1 cellular context compared by ENCODE assay signal in the genomic region with DNA sequence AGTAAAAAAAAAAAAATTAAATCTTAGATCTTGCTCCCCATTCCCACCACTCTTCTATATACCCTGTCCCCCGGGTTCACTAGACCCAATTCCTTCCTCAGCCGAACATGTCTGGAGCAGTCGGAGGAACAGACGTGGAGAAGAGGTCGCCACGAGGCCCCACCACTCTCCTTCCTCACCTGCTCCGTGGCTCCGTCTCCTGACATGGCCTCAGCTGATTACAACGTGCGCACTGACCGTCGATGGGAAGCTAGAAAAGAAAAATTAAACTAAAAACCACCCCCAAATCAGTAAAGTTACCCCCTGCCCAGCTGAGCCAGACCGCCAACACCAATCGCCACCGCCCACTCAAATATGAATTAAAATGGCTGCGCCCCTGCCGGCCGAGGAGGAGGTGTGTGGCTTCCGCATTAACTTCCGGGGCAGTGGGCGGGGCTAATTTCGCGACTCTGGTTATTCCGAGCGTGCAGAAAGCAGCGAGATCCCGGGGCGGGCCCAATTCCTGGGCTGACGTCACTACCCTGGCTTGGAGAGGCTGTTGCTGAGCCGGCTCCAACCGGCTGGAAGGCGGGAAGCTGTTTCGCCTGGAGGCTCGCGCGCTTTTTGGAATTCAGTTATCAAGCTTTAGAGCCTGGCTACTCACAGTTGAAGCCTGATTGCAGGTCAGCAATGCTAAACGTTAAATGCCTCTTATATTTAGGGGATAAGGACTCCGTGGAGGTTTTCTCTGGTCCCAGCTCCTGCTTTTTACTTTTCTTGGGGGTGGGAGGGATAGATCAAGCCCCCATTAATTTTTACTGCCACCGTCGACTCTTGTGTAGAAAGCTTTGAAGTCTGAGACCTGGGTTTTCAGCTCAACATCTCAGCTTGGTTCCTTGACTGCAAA.
TF ChIP-seq lines count a peak whose summit lies in the region.

A gene (minus strand): TSS at position 361 of the 886 bp plus-strand sequence. CDS start 155 bp downstream, at position 206.

TF ChIP-seq in HepG2, 621 proteins besides CTCF, POLR2A, EP300 and RAD21 (continued from another document and continues in another):
- TF ChIP-seq, protein P1, sequence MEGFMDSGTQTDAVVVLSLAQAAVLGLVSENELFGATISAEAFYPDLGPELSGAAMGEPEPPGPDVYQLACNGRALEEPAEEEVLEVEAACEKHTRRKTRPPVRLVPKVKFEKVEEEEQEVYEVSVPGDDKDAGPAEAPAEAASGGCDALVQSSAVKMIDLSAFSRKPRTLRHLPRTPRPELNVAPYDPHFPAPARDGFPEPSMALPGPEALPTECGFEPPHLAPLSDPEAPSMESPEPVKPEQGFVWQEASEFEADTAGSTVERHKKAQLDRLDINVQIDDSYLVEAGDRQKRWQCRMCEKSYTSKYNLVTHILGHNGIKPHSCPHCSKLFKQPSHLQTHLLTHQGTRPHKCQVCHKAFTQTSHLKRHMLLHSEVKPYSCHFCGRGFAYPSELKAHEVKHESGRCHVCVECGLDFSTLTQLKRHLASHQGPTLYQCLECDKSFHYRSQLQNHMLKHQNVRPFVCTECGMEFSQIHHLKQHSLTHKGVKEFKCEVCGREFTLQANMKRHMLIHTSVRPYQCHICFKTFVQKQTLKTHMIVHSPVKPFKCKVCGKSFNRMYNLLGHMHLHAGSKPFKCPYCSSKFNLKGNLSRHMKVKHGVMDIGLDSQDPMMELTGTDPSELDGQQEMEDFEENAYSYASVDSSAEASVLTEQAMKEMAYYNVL (CRISPR knock-in tag; IDR thresholded peaks at IDR 0.05; ENCODE audit: borderline replicate concordance) = peak; percentile 62; the same call in 1 of the 2 replicates
- TF ChIP-seq MAFF (IDR thresholded peaks at IDR 0.05; ENCODE audit: low read depth, low read length) = 0 out of 2 replicates have a peak, but pooled peaks have one; percentile 13
- TF ChIP-seq ZNF124 (CRISPR knock-in tag; IDR thresholded peaks at IDR 0.05) = peak; percentile 84; the same call in 1 of the 2 replicates
- TF ChIP-seq ZNF776 (CRISPR knock-in tag; IDR thresholded peaks at IDR 0.05) = no peak
- TF ChIP-seq, protein P2, sequence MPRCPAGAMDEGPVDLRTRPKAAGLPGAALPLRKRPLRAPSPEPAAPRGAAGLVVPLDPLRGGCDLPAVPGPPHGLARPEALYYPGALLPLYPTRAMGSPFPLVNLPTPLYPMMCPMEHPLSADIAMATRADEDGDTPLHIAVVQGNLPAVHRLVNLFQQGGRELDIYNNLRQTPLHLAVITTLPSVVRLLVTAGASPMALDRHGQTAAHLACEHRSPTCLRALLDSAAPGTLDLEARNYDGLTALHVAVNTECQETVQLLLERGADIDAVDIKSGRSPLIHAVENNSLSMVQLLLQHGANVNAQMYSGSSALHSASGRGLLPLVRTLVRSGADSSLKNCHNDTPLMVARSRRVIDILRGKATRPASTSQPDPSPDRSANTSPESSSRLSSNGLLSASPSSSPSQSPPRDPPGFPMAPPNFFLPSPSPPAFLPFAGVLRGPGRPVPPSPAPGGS (CRISPR knock-in tag; IDR thresholded peaks at IDR 0.05) = peak; percentile 27; the same call in 1 of the 2 replicates
- TF ChIP-seq, protein P3, sequence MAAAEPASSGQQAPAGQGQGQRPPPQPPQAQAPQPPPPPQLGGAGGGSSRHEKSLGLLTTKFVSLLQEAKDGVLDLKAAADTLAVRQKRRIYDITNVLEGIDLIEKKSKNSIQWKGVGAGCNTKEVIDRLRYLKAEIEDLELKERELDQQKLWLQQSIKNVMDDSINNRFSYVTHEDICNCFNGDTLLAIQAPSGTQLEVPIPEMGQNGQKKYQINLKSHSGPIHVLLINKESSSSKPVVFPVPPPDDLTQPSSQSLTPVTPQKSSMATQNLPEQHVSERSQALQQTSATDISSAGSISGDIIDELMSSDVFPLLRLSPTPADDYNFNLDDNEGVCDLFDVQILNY (CRISPR knock-in tag; conservative IDR thresholded peaks at IDR 0.05) = peak; percentile 95
- TF ChIP-seq PHF8 (CRISPR knock-in tag; IDR thresholded peaks at IDR 0.05) = peak; percentile 74
- no peak; the same call in 1 of the 2 replicates for TF ChIP-seq ZSCAN9 (CRISPR knock-in tag; IDR thresholded peaks at IDR 0.05; ENCODE audit: borderline replicate concordance)
- peak; percentile 65; the same call in 1 of the 2 replicates for TF ChIP-seq ZNF30 (CRISPR knock-in tag; IDR thresholded peaks at IDR 0.05)
- peak; percentile 51; the same call in 1 of the 2 replicates for TF ChIP-seq FOXC1 (CRISPR knock-in tag; IDR thresholded peaks at IDR 0.05; ENCODE audit: borderline replicate concordance)
- TF ChIP-seq, protein P4, sequence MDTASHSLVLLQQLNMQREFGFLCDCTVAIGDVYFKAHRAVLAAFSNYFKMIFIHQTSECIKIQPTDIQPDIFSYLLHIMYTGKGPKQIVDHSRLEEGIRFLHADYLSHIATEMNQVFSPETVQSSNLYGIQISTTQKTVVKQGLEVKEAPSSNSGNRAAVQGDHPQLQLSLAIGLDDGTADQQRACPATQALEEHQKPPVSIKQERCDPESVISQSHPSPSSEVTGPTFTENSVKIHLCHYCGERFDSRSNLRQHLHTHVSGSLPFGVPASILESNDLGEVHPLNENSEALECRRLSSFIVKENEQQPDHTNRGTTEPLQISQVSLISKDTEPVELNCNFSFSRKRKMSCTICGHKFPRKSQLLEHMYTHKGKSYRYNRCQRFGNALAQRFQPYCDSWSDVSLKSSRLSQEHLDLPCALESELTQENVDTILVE (CRISPR knock-in tag; IDR thresholded peaks at IDR 0.05) = peak; percentile 69
- TF ChIP-seq, protein P5, sequence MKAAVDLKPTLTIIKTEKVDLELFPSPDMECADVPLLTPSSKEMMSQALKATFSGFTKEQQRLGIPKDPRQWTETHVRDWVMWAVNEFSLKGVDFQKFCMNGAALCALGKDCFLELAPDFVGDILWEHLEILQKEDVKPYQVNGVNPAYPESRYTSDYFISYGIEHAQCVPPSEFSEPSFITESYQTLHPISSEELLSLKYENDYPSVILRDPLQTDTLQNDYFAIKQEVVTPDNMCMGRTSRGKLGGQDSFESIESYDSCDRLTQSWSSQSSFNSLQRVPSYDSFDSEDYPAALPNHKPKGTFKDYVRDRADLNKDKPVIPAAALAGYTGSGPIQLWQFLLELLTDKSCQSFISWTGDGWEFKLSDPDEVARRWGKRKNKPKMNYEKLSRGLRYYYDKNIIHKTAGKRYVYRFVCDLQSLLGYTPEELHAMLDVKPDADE (CRISPR knock-in tag; IDR thresholded peaks at IDR 0.05) = no peak
- 0 out of 2 replicates have a peak, but pooled peaks have one; percentile 39 for TF ChIP-seq ZNF234 (CRISPR knock-in tag; conservative IDR thresholded peaks at IDR 0.05)
- TF ChIP-seq, protein P6, sequence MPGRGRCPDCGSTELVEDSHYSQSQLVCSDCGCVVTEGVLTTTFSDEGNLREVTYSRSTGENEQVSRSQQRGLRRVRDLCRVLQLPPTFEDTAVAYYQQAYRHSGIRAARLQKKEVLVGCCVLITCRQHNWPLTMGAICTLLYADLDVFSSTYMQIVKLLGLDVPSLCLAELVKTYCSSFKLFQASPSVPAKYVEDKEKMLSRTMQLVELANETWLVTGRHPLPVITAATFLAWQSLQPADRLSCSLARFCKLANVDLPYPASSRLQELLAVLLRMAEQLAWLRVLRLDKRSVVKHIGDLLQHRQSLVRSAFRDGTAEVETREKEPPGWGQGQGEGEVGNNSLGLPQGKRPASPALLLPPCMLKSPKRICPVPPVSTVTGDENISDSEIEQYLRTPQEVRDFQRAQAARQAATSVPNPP (CRISPR knock-in tag; IDR thresholded peaks at IDR 0.05) = peak; percentile 92
- peak; percentile 77; the same call in 1 of the 2 replicates for TF ChIP-seq CBFB (CRISPR knock-in tag; IDR thresholded peaks at IDR 0.05)
- TF ChIP-seq, protein P7, sequence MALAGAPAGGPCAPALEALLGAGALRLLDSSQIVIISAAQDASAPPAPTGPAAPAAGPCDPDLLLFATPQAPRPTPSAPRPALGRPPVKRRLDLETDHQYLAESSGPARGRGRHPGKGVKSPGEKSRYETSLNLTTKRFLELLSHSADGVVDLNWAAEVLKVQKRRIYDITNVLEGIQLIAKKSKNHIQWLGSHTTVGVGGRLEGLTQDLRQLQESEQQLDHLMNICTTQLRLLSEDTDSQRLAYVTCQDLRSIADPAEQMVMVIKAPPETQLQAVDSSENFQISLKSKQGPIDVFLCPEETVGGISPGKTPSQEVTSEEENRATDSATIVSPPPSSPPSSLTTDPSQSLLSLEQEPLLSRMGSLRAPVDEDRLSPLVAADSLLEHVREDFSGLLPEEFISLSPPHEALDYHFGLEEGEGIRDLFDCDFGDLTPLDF (CRISPR knock-in tag; IDR thresholded peaks at IDR 0.05) = peak; percentile 98
- 0 out of 2 replicates have a peak, but pooled peaks have one; percentile 12 for TF ChIP-seq ZNF543 (CRISPR knock-in tag; IDR thresholded peaks at IDR 0.05)
- no peak for TF ChIP-seq ZNF484 (CRISPR knock-in tag; IDR thresholded peaks at IDR 0.05; ENCODE audit: borderline replicate concordance, low read depth)
- TF ChIP-seq, protein P8, sequence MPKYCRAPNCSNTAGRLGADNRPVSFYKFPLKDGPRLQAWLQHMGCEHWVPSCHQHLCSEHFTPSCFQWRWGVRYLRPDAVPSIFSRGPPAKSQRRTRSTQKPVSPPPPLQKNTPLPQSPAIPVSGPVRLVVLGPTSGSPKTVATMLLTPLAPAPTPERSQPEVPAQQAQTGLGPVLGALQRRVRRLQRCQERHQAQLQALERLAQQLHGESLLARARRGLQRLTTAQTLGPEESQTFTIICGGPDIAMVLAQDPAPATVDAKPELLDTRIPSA (CRISPR knock-in tag; IDR thresholded peaks at IDR 0.05; ENCODE audit: borderline replicate concordance) = peak; percentile 94; the same call in 1 of the 2 replicates
- no peak for TF ChIP-seq ZNF235 (CRISPR knock-in tag; IDR thresholded peaks at IDR 0.05; ENCODE audit: borderline replicate concordance)
- no peak for TF ChIP-seq ZNF496 (CRISPR knock-in tag; IDR thresholded peaks at IDR 0.05; ENCODE audit: insufficient replicate concordance)
- no peak for TF ChIP-seq ISX (CRISPR knock-in tag; conservative IDR thresholded peaks at IDR 0.05)
- TF ChIP-seq SOX13 (IDR thresholded peaks at IDR 0.05) = no peak
- peak in 1 of 2 experiments; percentile 25; a peak in 1 of 4 replicates for TF ChIP-seq SOX13 (CRISPR knock-in tag; conservative IDR thresholded peaks at IDR 0.05 in 1 of 2, IDR thresholded peaks at IDR 0.05 in 1 of 2)
- TF ChIP-seq, protein P9, sequence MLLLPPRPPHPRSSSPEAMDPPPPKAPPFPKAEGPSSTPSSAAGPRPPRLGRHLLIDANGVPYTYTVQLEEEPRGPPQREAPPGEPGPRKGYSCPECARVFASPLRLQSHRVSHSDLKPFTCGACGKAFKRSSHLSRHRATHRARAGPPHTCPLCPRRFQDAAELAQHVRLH (CRISPR knock-in tag; IDR thresholded peaks at IDR 0.05; ENCODE audit: borderline replicate concordance, low read depth) = peak; percentile 45; the same call in 1 of the 2 replicates
- peak; percentile 68; the same call in 1 of the 2 replicates for TF ChIP-seq FOXK1 (CRISPR knock-in tag; IDR thresholded peaks at IDR 0.05; ENCODE audit: borderline replicate concordance, low read depth)
- peak; percentile 50 for TF ChIP-seq ETV5 (CRISPR knock-in tag; IDR thresholded peaks at IDR 0.05; ENCODE audit: borderline replicate concordance)
- TF ChIP-seq NR2C2 (CRISPR knock-in tag; IDR thresholded peaks at IDR 0.05; ENCODE audit: borderline replicate concordance) = peak; percentile 100
- TF ChIP-seq, protein P10, sequence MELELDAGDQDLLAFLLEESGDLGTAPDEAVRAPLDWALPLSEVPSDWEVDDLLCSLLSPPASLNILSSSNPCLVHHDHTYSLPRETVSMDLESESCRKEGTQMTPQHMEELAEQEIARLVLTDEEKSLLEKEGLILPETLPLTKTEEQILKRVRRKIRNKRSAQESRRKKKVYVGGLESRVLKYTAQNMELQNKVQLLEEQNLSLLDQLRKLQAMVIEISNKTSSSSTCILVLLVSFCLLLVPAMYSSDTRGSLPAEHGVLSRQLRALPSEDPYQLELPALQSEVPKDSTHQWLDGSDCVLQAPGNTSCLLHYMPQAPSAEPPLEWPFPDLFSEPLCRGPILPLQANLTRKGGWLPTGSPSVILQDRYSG (CRISPR knock-in tag; IDR thresholded peaks at IDR 0.05) = no peak
- TF ChIP-seq RBFOX2 (IDR thresholded peaks at IDR 0.05; ENCODE audit: low read depth, low read length) = peak; percentile 74
- TF ChIP-seq ZMAT3 (CRISPR knock-in tag; conservative IDR thresholded peaks at IDR 0.05) = 0 out of 2 replicates have a peak, but pooled peaks have one; percentile 29
- TF ChIP-seq, protein P11, sequence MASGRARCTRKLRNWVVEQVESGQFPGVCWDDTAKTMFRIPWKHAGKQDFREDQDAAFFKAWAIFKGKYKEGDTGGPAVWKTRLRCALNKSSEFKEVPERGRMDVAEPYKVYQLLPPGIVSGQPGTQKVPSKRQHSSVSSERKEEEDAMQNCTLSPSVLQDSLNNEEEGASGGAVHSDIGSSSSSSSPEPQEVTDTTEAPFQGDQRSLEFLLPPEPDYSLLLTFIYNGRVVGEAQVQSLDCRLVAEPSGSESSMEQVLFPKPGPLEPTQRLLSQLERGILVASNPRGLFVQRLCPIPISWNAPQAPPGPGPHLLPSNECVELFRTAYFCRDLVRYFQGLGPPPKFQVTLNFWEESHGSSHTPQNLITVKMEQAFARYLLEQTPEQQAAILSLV (CRISPR knock-in tag; IDR thresholded peaks at IDR 0.05; ENCODE audit: borderline replicate concordance) = no peak
- TF ChIP-seq NCOA5 (CRISPR knock-in tag; IDR thresholded peaks at IDR 0.05) = no peak
- TF ChIP-seq ZMYM4 (CRISPR knock-in tag; IDR thresholded peaks at IDR 0.05) = peak; percentile 94
- TF ChIP-seq BORCS8-MEF2B (CRISPR knock-in tag; IDR thresholded peaks at IDR 0.05) = peak; percentile 81
